In genomic region chr15:27324871-27325270, GRCh38 we compare ENCODE assay signal across 23 cellular contexts.
DNase-seq lines count a peak whose midpoint lies in the region; ATAC-seq and TF ChIP-seq lines count a peak whose summit lies in the region.
"Had no signal": no experiment of that assay in that cellular context is flagged by ENCODE, and none has a peak within 500 bp of the region (broad histone marks: within the 10 kb centered on the region; RNA-seq: fewer than 3 reads in every experiment).

No MANE protein-coding gene starts in this region.

- H3K9ac ChIP-seq in duodenal mucosa (ENCODE audit: low read depth in 1 of 2, low read length in 2 of 2), result no peak overlapping the region
- H3K9ac ChIP-seq in MM.1S (ENCODE audit: low read length), result no peak overlapping the region
- no peak overlapping the region for H3K9ac ChIP-seq in mesendoderm (ENCODE audit: low read length)
- H3K9ac ChIP-seq: BLaER1 treated with 17β-estradiol and CSF1 and Interleukin-3, amounts not matched to agents 10 nM and 100 nM had no signal

- no peak for TF ChIP-seq POLR2A in thyroid gland (IDR thresholded peaks at IDR 0.05)

- no peaks in the 10 kb centered on the region for H3K36me3 ChIP-seq in duodenal mucosa (ENCODE audit: control insufficient read depth in 1 of 2, insufficient read depth in 2 of 2, low read length in 2 of 2)
- no peaks in the 10 kb centered on the region for H3K36me3 ChIP-seq in thyroid gland
- no peaks in the 10 kb centered on the region for H3K36me3 ChIP-seq in MM.1S (replicated peaks; ENCODE audit: insufficient read depth, low read length)
- no peaks in the 10 kb centered on the region for H3K36me3 ChIP-seq in mesendoderm (ENCODE audit: control insufficient read depth, insufficient read depth, low read length)
- H3K36me3 ChIP-seq: BLaER1 treated with 17β-estradiol and CSF1 and Interleukin-3, amounts not matched to agents 10 nM and 100 nM had no signal

- no peak overlapping the region for H2BK120ac ChIP-seq in mesendoderm (ENCODE audit: low read depth, low read length)

- no peak overlapping the region for H2AFZ ChIP-seq in MM.1S (ENCODE audit: low read length)

- intact Hi-C loops in thyroid gland (cut with DNase I), result no loop called here
- intact Hi-C loops in left colon (cut with DNase I, micrococcal nuclease), result no loop called here

- H3K4ac ChIP-seq in mesendoderm (ENCODE audit: low read depth, low read length), result no peak overlapping the region

- no peaks in the 10 kb centered on the region for H3K27me3 ChIP-seq in duodenal mucosa (ENCODE audit: control insufficient read depth in 1 of 2, insufficient read depth in 2 of 2, low read length in 2 of 2)
- no peaks in the 10 kb centered on the region for H3K27me3 ChIP-seq in thyroid gland
- no peaks in the 10 kb centered on the region for H3K27me3 ChIP-seq in MM.1S (replicated peaks; ENCODE audit: insufficient read depth, low read length)
- H3K27me3 ChIP-seq in mesendoderm (ENCODE audit: insufficient read depth, low read length, poor library complexity), result no peaks in the 10 kb centered on the region
- H3K27me3 ChIP-seq: BLaER1 treated with 17β-estradiol and CSF1 and Interleukin-3, amounts not matched to agents 10 nM and 100 nM had no signal

- H4K5ac ChIP-seq in mesendoderm (ENCODE audit: low read length), result no peak overlapping the region

- H2BK15ac ChIP-seq in mesendoderm (replicated peaks; ENCODE audit: low read depth), result no peak overlapping the region

- H3K18ac ChIP-seq in mesendoderm (ENCODE audit: low read length), result no peak overlapping the region

- no peak overlapping the region for H3K56ac ChIP-seq in mesendoderm (ENCODE audit: low read length)

- H3K4me2 ChIP-seq in MM.1S (ENCODE audit: low read depth, low read length), result no peak overlapping the region
- H3K4me2 ChIP-seq in mesendoderm (ENCODE audit: low read length), result no peak overlapping the region
- H3K4me2 ChIP-seq: A549; BLaER1 treated with 17β-estradiol and CSF1 and Interleukin-3, amounts not matched to agents 10 nM and 100 nM had no signal

- H3K4me1 ChIP-seq in duodenal mucosa (ENCODE audit: control insufficient read depth in 1 of 2, insufficient read depth in 2 of 2, low read length in 2 of 2) (no peaks in the 10 kb centered on the region), thyroid gland (peaks cover 17 to 21% of the 10 kb centered on the region in 2 donors), MM.1S (ENCODE audit: low read length) (no peaks in the 10 kb centered on the region), mesendoderm (ENCODE audit: control insufficient read depth, low read depth, low read length) (no peaks in the 10 kb centered on the region)
- H3K4me1 ChIP-seq: A549; BLaER1 treated with 17β-estradiol and CSF1 and Interleukin-3, amounts not matched to agents 10 nM and 100 nM had no signal

- H2AK5ac ChIP-seq in mesendoderm (ENCODE audit: low read length), result no peak overlapping the region

- no peak for ATAC-seq in left colon
- ATAC-seq: A549, GM12878, HCT116 had no signal

- DNase-seq in NCI-H524 (lab: John Stamatoyannopoulos, UW), result peak; percentile 42 to 60
- DNase-seq in left kidney (ENCODE audit: low read depth, low spot score), result peak; percentile 69
- peak; percentile 44 to 60 for DNase-seq in thyroid gland
- DNase-seq in left colon, result no peak
- no peak for DNase-seq in MM.1S
- no peak for DNase-seq in mesendoderm
- DNase-seq: AML-193; CD4-positive, alpha-beta T cell; DMS53; EL; GDM1; GOT3; KBM-7; NCI-H2029 treated with DMSO at 0.1 percent for 48 hours; NCI-H446 treated with DMSO at 0.1 percent for 48 hours; NCI-H748 treated with DMSO at 0.1 percent for 48 hours; Right ventricle myocardium superior; RPMI8226 had no signal

- H3K27ac ChIP-seq in duodenal mucosa (ENCODE audit: low read depth, low read length), result peak overlapping the region; percentile 26
- peak overlapping the region in 2 of 3 donors; percentile 32 to 40 for H3K27ac ChIP-seq in thyroid gland
- H3K27ac ChIP-seq in MM.1S (ENCODE audit: low read length), result no peak overlapping the region
- no peak overlapping the region for H3K27ac ChIP-seq in mesendoderm (ENCODE audit: low read depth, low read length)
- H3K27ac ChIP-seq: A549; BLaER1 treated with 17β-estradiol and CSF1 and Interleukin-3, amounts not matched to agents 10 nM and 100 nM had no signal

- H3K79me1 ChIP-seq in mesendoderm (ENCODE audit: low read length), result no peaks in the 10 kb centered on the region

- H4K8ac ChIP-seq in mesendoderm (ENCODE audit: low read depth, low read length), result no peak overlapping the region

- H4K20me1 ChIP-seq in MM.1S (ENCODE audit: insufficient read depth, low read length), result no peaks in the 10 kb centered on the region
- H4K20me1 ChIP-seq: BLaER1 treated with 17β-estradiol and CSF1 and Interleukin-3, amounts not matched to agents 10 nM and 100 nM had no signal

- 22 to 35% methylated on average over 2 of the region's 2 CpGs for WGBS in thyroid gland, 2 donors
- WGBS in mesendoderm (ENCODE audit: extremely low coverage, insufficient coverage, low lambda C conversion rate), result no CpG with 5 or more reads among the region's 2 CpGs

- H2BK5ac ChIP-seq in mesendoderm (ENCODE audit: low read length), result no peak overlapping the region

- H3K4me3 ChIP-seq in duodenal mucosa (ENCODE audit: low read depth in 1 of 2, low read length in 2 of 2) (no peak overlapping the region), thyroid gland (replicated peaks in 1 of 3) (no peak overlapping the region), MM.1S (ENCODE audit: low read length) (no peak overlapping the region), mesendoderm (ENCODE audit: low read length) (no peak overlapping the region)
- H3K4me3 ChIP-seq: A549; BLaER1 treated with 17β-estradiol and CSF1 and Interleukin-3, amounts not matched to agents 10 nM and 100 nM; GM12878 had no signal

- TF ChIP-seq CTCF in thyroid gland (IDR thresholded peaks at IDR 0.05) (no peak), MM.1S (IDR thresholded peaks at IDR 0.05; ENCODE audit: low read length) (no peak)

- H3K9me3 ChIP-seq in duodenal mucosa (ENCODE audit: control insufficient read depth in 1 of 2, low read length in 2 of 2) (peaks cover 14 to 31% of the 10 kb centered on the region in 2 donors), thyroid gland (no peaks in the 10 kb centered on the region), MM.1S (replicated peaks; ENCODE audit: insufficient read depth, low read length) (no peaks in the 10 kb centered on the region)
- H3K9me3 ChIP-seq: A549 had no signal

- H3F3A ChIP-seq in MM.1S (ENCODE audit: insufficient read depth, low read length), result no peaks in the 10 kb centered on the region

- H3K9me2 ChIP-seq in MM.1S (replicated peaks; ENCODE audit: insufficient read depth, low read length), result no peaks in the 10 kb centered on the region

- no peak overlapping the region for H3K23ac ChIP-seq in mesendoderm (ENCODE audit: low read length)

- H3K79me2 ChIP-seq in MM.1S (ENCODE audit: low read length) (no peaks in the 10 kb centered on the region), mesendoderm (ENCODE audit: control insufficient read depth, insufficient read depth, low read length) (no peaks in the 10 kb centered on the region)

Comparison
In these comparisons a context has a peak if more than half of its experiments do, and no peak if none do; other contexts are left out.
1. DNase-seq: peak in NCI-H524 (2 of 2), left kidney (single experiment) and thyroid gland (2 of 2); none in left colon (0 of 2), MM.1S (single experiment) and mesendoderm (single experiment).
2. H3K27ac ChIP-seq: peak in duodenal mucosa (single experiment) and thyroid gland (2 of 3); none in MM.1S (single experiment) and mesendoderm (single experiment).